In the genomic region with DNA sequence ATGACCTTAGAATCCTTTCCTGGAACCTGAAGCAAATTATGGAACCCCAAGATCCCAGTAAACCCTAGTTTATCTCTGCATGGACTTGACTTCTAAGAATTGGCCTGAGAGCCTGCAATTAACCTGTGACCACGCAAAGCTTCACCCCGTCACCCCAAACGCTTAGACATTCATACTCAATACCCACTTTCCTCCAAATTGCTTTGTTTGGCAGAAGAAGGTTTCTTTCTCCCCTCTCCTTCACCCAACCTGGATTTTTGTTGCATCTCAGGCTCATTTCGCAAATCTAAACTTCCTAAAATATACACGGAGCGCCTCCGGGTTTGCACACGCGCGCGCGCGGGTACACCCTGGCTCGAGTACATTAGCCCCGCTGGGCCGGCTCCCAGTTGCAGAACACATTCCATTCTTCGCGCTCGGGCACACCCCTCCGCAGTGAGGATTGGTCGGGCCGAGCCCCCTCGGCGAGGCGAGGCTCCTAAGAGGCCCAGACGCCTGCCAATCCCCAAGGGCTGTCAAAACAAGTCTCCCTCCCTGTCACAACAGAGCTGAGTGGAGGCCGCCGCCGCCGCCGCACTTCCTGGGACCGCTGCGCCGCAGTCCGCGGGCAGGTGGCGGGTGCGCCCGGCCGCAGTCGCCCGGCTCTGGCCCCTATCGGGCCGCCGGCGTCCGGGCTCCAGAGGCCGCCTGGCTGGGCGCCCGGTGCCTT, we compare ENCODE assay signal across 8 cellular contexts. TPM values are rescaled to one million over a fixed set of nuclear protein-coding genes. Genes with fewer than 3 reads are reported as not detected.
A peak's percentile ranks its signal among the peaks of the same experiment; 100 is the strongest.
DNase-seq lines count a peak whose midpoint lies in the region; ATAC-seq and TF ChIP-seq lines count a peak whose summit lies in the region.

TSS of gene PLCL1 (plus strand) at position 545 of the 709 bp plus-strand sequence.

- H3K4me3 ChIP-seq in colonic mucosa, result peak within 1 kb of the TSS; percentile 65

- H3K9me3 Mint-ChIP-seq in activated CD4-positive, alpha-beta T cell treated with anti-CD3 and anti-CD28 coated beads, Interleukin-2, amount 10 ng/mL, durations not matched to agents 24 days and 14 days, result no peaks in the 10 kb centered on the region

- no peaks in the 10 kb centered on the region for H3K36me3 Mint-ChIP-seq in activated CD4-positive, alpha-beta T cell treated with anti-CD3 and anti-CD28 coated beads, Interleukin-2, amount 10 ng/mL, durations not matched to agents 24 days and 14 days (ENCODE audit: low read depth)

- peak within 1 kb of the TSS; percentile 45 for H3K27ac Mint-ChIP-seq in activated CD4-positive, alpha-beta T cell treated with anti-CD3 and anti-CD28 coated beads, Interleukin-2, amount 10 ng/mL, durations not matched to agents 24 days and 14 days

- no peak for TF ChIP-seq CTCF in colonic mucosa (IDR thresholded peaks at IDR 0.05)

- H3K4me3 Mint-ChIP-seq in activated CD4-positive, alpha-beta T cell treated with anti-CD3 and anti-CD28 coated beads, Interleukin-2, amount 10 ng/mL, durations not matched to agents 24 days and 14 days, result peak within 1 kb of the TSS; percentile 92

- H3K27ac ChIP-seq in colonic mucosa, result no peak within 1 kb of the TSS
- peak within 1 kb of the TSS; percentile 72 for H3K27ac ChIP-seq in layer of hippocampus (ENCODE audit: low read depth, low read length)

- intact Hi-C loops in activated CD4-positive, alpha-beta T cell treated with anti-CD3 and anti-CD28 coated beads, Interleukin-2, amount 10 ng/mL, durations not matched to agents 24 days and 14 days (cut with micrococcal nuclease), result loop anchor here (1.0 to 5.0 kb wide), 5 partner anchors 35 to 241 kb away; no protein-coding TSS in a partner anchor
- intact Hi-C loops in colonic mucosa (cut with DNase I), result loop anchor here (5.0 kb wide), 1 partner anchor 248 kb away; no protein-coding TSS in a partner anchor

- ATAC-seq in GM19043 (IDR thresholded peaks at IDR 0.05; ENCODE audit: low read depth, unreplicated experiment) (peak; percentile 99), HG03354 (IDR thresholded peaks at IDR 0.05; ENCODE audit: poor library complexity, severe bottlenecking, unreplicated experiment) (peak; percentile 100)

- peaks cover 40% of the 10 kb centered on the region for H3K27me3 Mint-ChIP-seq in activated CD4-positive, alpha-beta T cell treated with anti-CD3 and anti-CD28 coated beads, Interleukin-2, amount 10 ng/mL, durations not matched to agents 24 days and 14 days

- no peaks in the 10 kb centered on the region for H3K36me3 ChIP-seq in colonic mucosa

- H3K4me1 ChIP-seq in colonic mucosa, result no peaks in the 10 kb centered on the region

- H3K4me1 Mint-ChIP-seq in activated CD4-positive, alpha-beta T cell treated with anti-CD3 and anti-CD28 coated beads, Interleukin-2, amount 10 ng/mL, durations not matched to agents 24 days and 14 days, result peaks cover 27% of the 10 kb centered on the region

- peak; percentile 95 for DNase-seq in AG08396 (ENCODE audit: low spot score)
- DNase-seq in NCI-H460 (ENCODE audit: extremely low read depth, low read depth), result peak; percentile 84
- DNase-seq in activated CD4-positive, alpha-beta T cell treated with anti-CD3 and anti-CD28 coated beads, Interleukin-2, amount 10 ng/mL, durations not matched to agents 24 days and 14 days, result peak; percentile 97
- peak; percentile 92 for DNase-seq in colonic mucosa
- DNase-seq in stimulated activated CD4-positive, alpha-beta T cell treated with anti-CD3 and anti-CD28 coated beads, Interleukin-1b, Interleukin-23, amount 100 ng/mL, for 1 hour (ENCODE audit: low read depth in 2 of 2), result peak; percentile 70 to 80

- H3K27me3 ChIP-seq in colonic mucosa, result peaks cover 9% of the 10 kb centered on the region
- no peaks in the 10 kb centered on the region for H3K27me3 ChIP-seq in layer of hippocampus (ENCODE audit: control insufficient read depth, insufficient read depth, low read length)

- H3K9me3 ChIP-seq in colonic mucosa, result no peaks in the 10 kb centered on the region

- peak within 1 kb of the TSS in 1 of 2 donors; percentile 70 for H3K9ac ChIP-seq in colonic mucosa (ENCODE audit: low read depth in 2 of 2, low read length in 2 of 2)

RNA-seq across cellular contexts. Expression of gene PLCL1, which starts in this region (rescaled TPM):
- total RNA-seq in NCI-H460 (2014; rRNA removed; shearing (Covaris generic)), result 0.02 and 0.09 TPM in 2 replicates
- polyA plus RNA-seq in NCI-H460 (2014; cell fraction: nucleus; rRNA removed), result not detected in 2 replicates
- 0.45 and 0.63 TPM in 2 replicates for total RNA-seq in activated CD4-positive, alpha-beta T cell treated with anti-CD3 and anti-CD28 coated beads, Interleukin-2, amount 10 ng/mL, durations not matched to agents 24 days and 14 days
- total RNA-seq in colonic mucosa, result 1 to 10 TPM in 1 of 2 donors, under 1 TPM in 1; 0.30 to 1.3 TPM

Comparison
In these comparisons a context has a peak if more than half of its experiments do, and no peak if none do; other contexts are left out.
1. Peak in DNase-seq in NCI-H460; RNA of the gene not detected or under 1 TPM.
2. Peak in DNase-seq in activated CD4-positive, alpha-beta T cell treated with anti-CD3 and anti-CD28 coated beads, Interleukin-2, amount 10 ng/mL, durations not matched to agents 24 days and 14 days; RNA of the gene not detected or under 1 TPM.